3 cellular contexts compared by ENCODE assay signal in the genomic region with DNA sequence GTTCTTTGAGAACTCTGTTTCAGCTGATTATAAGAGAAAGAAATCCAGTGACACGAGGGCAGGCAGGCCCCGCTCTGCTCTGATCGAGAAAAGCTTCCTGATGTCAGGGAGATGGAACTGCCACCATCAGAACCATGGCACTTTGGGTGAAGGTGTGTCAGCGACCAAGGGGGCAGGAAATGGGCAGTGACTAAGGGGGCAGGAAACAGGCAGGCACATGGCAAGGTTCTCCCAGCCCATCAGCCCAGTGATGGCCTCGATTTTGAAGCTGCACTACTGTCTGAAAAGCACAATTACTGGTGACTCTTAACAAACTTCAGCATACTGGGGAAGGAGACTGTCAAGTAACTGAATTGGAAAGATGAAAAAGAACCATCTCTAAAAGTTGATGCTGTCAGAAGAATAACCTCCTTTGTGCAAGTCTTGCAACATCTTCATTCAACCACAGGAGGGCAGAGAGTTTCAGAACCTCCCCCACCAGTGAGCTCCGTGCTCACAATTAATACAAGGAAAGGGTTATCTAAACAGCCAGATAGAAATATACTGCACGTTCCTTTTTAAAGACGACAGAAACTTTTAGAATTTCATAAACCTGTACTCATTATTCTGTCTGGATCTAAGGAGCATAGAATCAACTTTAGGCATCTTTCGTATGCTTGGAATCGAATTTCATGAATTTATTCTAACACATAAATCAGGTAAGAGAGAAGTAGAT.
TF ChIP-seq lines count a peak whose summit lies in the region.

No MANE protein-coding gene starts in this region.

TF ChIP-seq in A549, 52 proteins besides CTCF, POLR2A, EP300 and RAD21:
- peak; percentile 62 for TF ChIP-seq SMC3 (IDR thresholded peaks at IDR 0.05)
- no peak for TF ChIP-seq POLR2AphosphoS2 (conservative IDR thresholded peaks at IDR 0.05; ENCODE audit: low read length)
- TF ChIP-seq CEBPB (IDR thresholded peaks at IDR 0.05), result peak; percentile 41 to 82; a peak in 2 of 4 replicates

TF ChIP-seq in HEK293, 187 proteins besides CTCF, POLR2A, EP300 and RAD21:
- no peak for TF ChIP-seq RBAK (tag by site-specific recombination; IDR thresholded peaks at IDR 0.05)
- no peak for TF ChIP-seq ZNF529 (tag by site-specific recombination; IDR thresholded peaks at IDR 0.05; ENCODE audit: insufficient replicate concordance)
- TF ChIP-seq ZNF571 (tag by site-specific recombination; IDR thresholded peaks at IDR 0.05), result no peak
- 0 out of 2 replicates have a peak, but pooled peaks have one; percentile 16 for TF ChIP-seq ZNF654 (tag by site-specific recombination; IDR thresholded peaks at IDR 0.05; ENCODE audit: low read depth)
- TF ChIP-seq ZNF433 (tag by site-specific recombination; IDR thresholded peaks at IDR 0.05; ENCODE audit: low read depth), result no peak
TF ChIP-seq in HEK293: peak in this region for 1.

TF ChIP-seq in GM12878, 131 proteins besides CTCF, POLR2A, EP300 and RAD21:
- no peak for TF ChIP-seq CBX5 (IDR thresholded peaks at IDR 0.05; ENCODE audit: low read depth)
- no peak for TF ChIP-seq RAD51 (IDR thresholded peaks at IDR 0.05)
- TF ChIP-seq, protein P1, sequence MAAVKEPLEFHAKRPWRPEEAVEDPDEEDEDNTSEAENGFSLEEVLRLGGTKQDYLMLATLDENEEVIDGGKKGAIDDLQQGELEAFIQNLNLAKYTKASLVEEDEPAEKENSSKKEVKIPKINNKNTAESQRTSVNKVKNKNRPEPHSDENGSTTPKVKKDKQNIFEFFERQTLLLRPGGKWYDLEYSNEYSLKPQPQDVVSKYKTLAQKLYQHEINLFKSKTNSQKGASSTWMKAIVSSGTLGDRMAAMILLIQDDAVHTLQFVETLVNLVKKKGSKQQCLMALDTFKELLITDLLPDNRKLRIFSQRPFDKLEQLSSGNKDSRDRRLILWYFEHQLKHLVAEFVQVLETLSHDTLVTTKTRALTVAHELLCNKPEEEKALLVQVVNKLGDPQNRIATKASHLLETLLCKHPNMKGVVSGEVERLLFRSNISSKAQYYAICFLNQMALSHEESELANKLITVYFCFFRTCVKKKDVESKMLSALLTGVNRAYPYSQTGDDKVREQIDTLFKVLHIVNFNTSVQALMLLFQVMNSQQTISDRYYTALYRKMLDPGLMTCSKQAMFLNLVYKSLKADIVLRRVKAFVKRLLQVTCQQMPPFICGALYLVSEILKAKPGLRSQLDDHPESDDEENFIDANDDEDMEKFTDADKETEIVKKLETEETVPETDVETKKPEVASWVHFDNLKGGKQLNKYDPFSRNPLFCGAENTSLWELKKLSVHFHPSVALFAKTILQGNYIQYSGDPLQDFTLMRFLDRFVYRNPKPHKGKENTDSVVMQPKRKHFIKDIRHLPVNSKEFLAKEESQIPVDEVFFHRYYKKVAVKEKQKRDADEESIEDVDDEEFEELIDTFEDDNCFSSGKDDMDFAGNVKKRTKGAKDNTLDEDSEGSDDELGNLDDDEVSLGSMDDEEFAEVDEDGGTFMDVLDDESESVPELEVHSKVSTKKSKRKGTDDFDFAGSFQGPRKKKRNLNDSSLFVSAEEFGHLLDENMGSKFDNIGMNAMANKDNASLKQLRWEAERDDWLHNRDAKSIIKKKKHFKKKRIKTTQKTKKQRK (IDR thresholded peaks at IDR 0.05; ENCODE audit: low read depth, low read length), result no peak
- no peak for TF ChIP-seq BCL11A (IDR thresholded peaks at IDR 0.05; ENCODE audit: low read depth, low read length)
- TF ChIP-seq SPI1 (IDR thresholded peaks at IDR 0.05; ENCODE audit: borderline replicate concordance, insufficient read depth, low read depth, low read length), result no peak
- no peak for TF ChIP-seq PML (IDR thresholded peaks at IDR 0.05; ENCODE audit: low read length)
- TF ChIP-seq PAX5 (IDR thresholded peaks at IDR 0.05; ENCODE audit: borderline replicate concordance, low read depth, low read length), result no peak
- no peak for TF ChIP-seq TCF7 (IDR thresholded peaks at IDR 0.05; ENCODE audit: borderline replicate concordance)
- no peak for TF ChIP-seq EGR1 (IDR thresholded peaks at IDR 0.05; ENCODE audit: borderline replicate concordance in 1 of 2, low read depth in 2 of 2, low read length in 2 of 2)
- TF ChIP-seq SMC3 (IDR thresholded peaks at IDR 0.05; ENCODE audit: borderline replicate concordance, low read length), result peak; percentile 43; the same call in 1 of the 2 replicates
- peak; percentile 46; the same call in 1 of the 2 replicates for TF ChIP-seq IRF4 (IDR thresholded peaks at IDR 0.05; ENCODE audit: low read depth, low read length)
- TF ChIP-seq FOS (IDR thresholded peaks at IDR 0.05; ENCODE audit: borderline replicate concordance, extremely low read depth, insufficient read length), result no peak
- 0 out of 2 replicates have a peak, but pooled peaks have one; percentile 11 for TF ChIP-seq RUNX3 (IDR thresholded peaks at IDR 0.05; ENCODE audit: low read length)
